In genomic region chr6:53042112-53042511, GRCh38 we compare ENCODE assay signal across 10 cellular contexts. TPM values are rescaled to one million over a fixed set of nuclear protein-coding genes. Genes with fewer than 3 reads are reported as not detected.
DNase-seq lines count a peak whose midpoint lies in the region; ATAC-seq, FAIRE-seq and TF ChIP-seq lines count a peak whose summit lies in the region.
"Had no signal": no experiment of that assay in that cellular context is flagged by ENCODE, and none has a peak within 500 bp of the region (broad histone marks: within the 10 kb centered on the region; RNA-seq: fewer than 3 reads in every experiment).

No MANE protein-coding gene starts in this region.

- H3K9ac ChIP-seq in astrocyte (ENCODE audit: low read length), result peak overlapping the region; percentile 70

- no peak for TF ChIP-seq POLR2A in heart left ventricle (IDR thresholded peaks at IDR 0.05)
- TF ChIP-seq POLR2A in spleen (IDR thresholded peaks at IDR 0.05), result no peak

- no peaks in the 10 kb centered on the region for H3K27me3 Mint-ChIP-seq in astrocyte (ENCODE audit: low read depth, unreplicated experiment)

- intact Hi-C loops in heart left ventricle (cut with DNase I), result loop anchor here in 1 of 10 donors (5.0 kb wide), 1 partner anchor 35 kb away; no protein-coding TSS in a partner anchor
- intact Hi-C loops in spleen (cut with DNase I; ENCODE audit: low total_unique reads), result no loop called here

- no peaks in the 10 kb centered on the region for H3K9me3 ChIP-seq in heart left ventricle
- H3K9me3 ChIP-seq in right atrium auricular region, result no peaks in the 10 kb centered on the region
- H3K9me3 ChIP-seq in astrocyte (ENCODE audit: insufficient read depth, low read depth, low read length), result no peaks in the 10 kb centered on the region
- no peaks in the 10 kb centered on the region for H3K9me3 ChIP-seq in thoracic aorta
- H3K9me3 ChIP-seq in spleen, result no peaks in the 10 kb centered on the region
- H3K9me3 ChIP-seq: upper lobe of right lung had no signal

- no peak for DNase-seq in heart left ventricle
- DNase-seq in right atrium auricular region (ENCODE audit: low spot score), result no peak
- DNase-seq in astrocyte (ENCODE audit: low read depth), result peak; percentile 95
- DNase-seq in glomerular visceral epithelial cell (ENCODE audit: extremely low spot score), result peak; percentile 70
- no peak for DNase-seq in thoracic aorta (ENCODE audit: low spot score)
- DNase-seq in activated naive CD4-positive, alpha-beta T cell (lab: John Stamatoyannopoulos, UW), result no peak
- no peak for DNase-seq in NCI-H1694 (lab: John Stamatoyannopoulos, UW)
- DNase-seq in spleen, result no peak
- DNase-seq: NCI-H146, upper lobe of right lung had no signal

- H3K4me3 ChIP-seq in heart left ventricle, result no peak overlapping the region
- no peak overlapping the region for H3K4me3 ChIP-seq in right atrium auricular region
- H3K4me3 ChIP-seq in astrocyte (ENCODE audit: insufficient read depth, low read depth, low read length), result peak overlapping the region; percentile 8
- H3K4me3 ChIP-seq in thoracic aorta, result peak overlapping the region; percentile 20
- no peak overlapping the region for H3K4me3 ChIP-seq in spleen
- H3K4me3 ChIP-seq: upper lobe of right lung had no signal

- H3K36me3 ChIP-seq in heart left ventricle (peaks cover 0 to 43% (median 28%) of the 10 kb centered on the region in 9 donors), right atrium auricular region (peaks cover 24% of the 10 kb centered on the region), astrocyte (ENCODE audit: insufficient read depth, low read length) (peaks cover 18% of the 10 kb centered on the region), thoracic aorta (peaks cover 9% of the 10 kb centered on the region), spleen (peaks cover 0 to 45% (median 28%) of the 10 kb centered on the region in 6 donors)

- peak overlapping the region in 9 of 12 donors; percentile 27 to 84 (median 74) for H3K27ac ChIP-seq in heart left ventricle
- H3K27ac ChIP-seq in right atrium auricular region, result peak overlapping the region in 1 of 2 donors; percentile 6
- peak overlapping the region; percentile 97 for H3K27ac ChIP-seq in astrocyte (ENCODE audit: low read depth, low read length)
- peak overlapping the region; percentile 39 to 49 for H3K27ac ChIP-seq in thoracic aorta
- H3K27ac ChIP-seq in spleen, result no peak overlapping the region
- H3K27ac ChIP-seq: upper lobe of right lung had no signal

- 51 to 62% (median 60%) methylated on average over 4 of the region's 4 CpGs for WGBS in heart left ventricle, 4 donors
- WGBS in spleen, 5 donors, result 78 to 95% (median 93%) methylated on average over 4 of the region's 4 CpGs

- no peaks in the 10 kb centered on the region for H3K9me3 Mint-ChIP-seq in astrocyte (ENCODE audit: unreplicated experiment)

- H3K27me3 ChIP-seq in heart left ventricle (no peaks in the 10 kb centered on the region), right atrium auricular region (no peaks in the 10 kb centered on the region), astrocyte (ENCODE audit: insufficient read depth, low read length) (no peaks in the 10 kb centered on the region), thoracic aorta (replicated peaks; ENCODE audit: insufficient read depth) (no peaks in the 10 kb centered on the region), spleen (replicated peaks in 1 of 7) (no peaks in the 10 kb centered on the region)
- H3K27me3 ChIP-seq: upper lobe of right lung had no signal

- H3K4me3 Mint-ChIP-seq in astrocyte (ENCODE audit: unreplicated experiment), result peak overlapping the region; percentile 48

- TF ChIP-seq CTCF in heart left ventricle (IDR thresholded peaks at IDR 0.05) (no peak), right atrium auricular region (IDR thresholded peaks at IDR 0.05) (no peak), astrocyte (IDR thresholded peaks at IDR 0.05; ENCODE audit: insufficient read depth, low read depth, low read length) (no peak), thoracic aorta (IDR thresholded peaks at IDR 0.05) (no peak), spleen (IDR thresholded peaks at IDR 0.05 in 8 of 11, conservative IDR thresholded peaks at IDR 0.05 in 3 of 11) (no peak)

- H3K4me1 ChIP-seq in heart left ventricle, result peaks cover 0 to 53% (median 21%) of the 10 kb centered on the region in 12 donors
- H3K4me1 ChIP-seq in right atrium auricular region, result peaks cover 0 to 29% of the 10 kb centered on the region in 2 donors
- peaks cover 44% of the 10 kb centered on the region for H3K4me1 ChIP-seq in astrocyte (ENCODE audit: insufficient read depth, low read length)
- peaks cover 23 to 34% of the 10 kb centered on the region in 2 donors for H3K4me1 ChIP-seq in thoracic aorta (ENCODE audit: control insufficient read depth in 1 of 2, low read depth in 2 of 2)
- H3K4me1 ChIP-seq in spleen, result no peaks in the 10 kb centered on the region
- H3K4me1 ChIP-seq: upper lobe of right lung had no signal

- H2AFZ ChIP-seq in astrocyte (ENCODE audit: low read depth, low read length), result no peak overlapping the region

- FAIRE-seq in astrocyte (lab: Jason Lieb, UNC), result peak; percentile 95

- H4K20me1 ChIP-seq in astrocyte (ENCODE audit: insufficient read depth, low read length), result no peaks in the 10 kb centered on the region

- peak in 1 of 4 donors; percentile 35 for ATAC-seq in heart left ventricle
- ATAC-seq in thoracic aorta (ENCODE audit: insufficient number of reproducible peaks, low FRiP score, low read depth), result peak; percentile 62
- ATAC-seq: upper lobe of right lung had no signal

- peaks cover 14% of the 10 kb centered on the region for H3K36me3 Mint-ChIP-seq in astrocyte (ENCODE audit: low read depth, unreplicated experiment)

- H3K27ac Mint-ChIP-seq in astrocyte (ENCODE audit: unreplicated experiment), result peak overlapping the region; percentile 95

- H3K4me1 Mint-ChIP-seq in astrocyte (ENCODE audit: low read depth, unreplicated experiment), result peaks cover 56% of the 10 kb centered on the region

- peak overlapping the region; percentile 76 for H3K4me2 ChIP-seq in astrocyte (ENCODE audit: low read length)

- peaks cover 35% of the 10 kb centered on the region for H3K79me2 ChIP-seq in astrocyte (ENCODE audit: insufficient read depth, low read length)

RNA-seq across cellular contexts. Expression of gene CILK1, which starts 19.5 kb away (rescaled TPM):
- 10 to 100 TPM in 3 of 9 donors, 1 to 10 TPM in 6; 3.9 to 16.6 (median 9.6) TPM for total RNA-seq in heart left ventricle
- polyA plus RNA-seq in heart left ventricle, result 1 to 10 TPM; 2.5 to 2.6 TPM
- 1 to 10 TPM; 7.0 to 9.7 TPM for total RNA-seq in right atrium auricular region
- total RNA-seq in astrocyte, result 15.6 and 17.4 TPM in 2 replicates
- 10 to 100 TPM; 14.2 to 18.6 TPM for total RNA-seq in thoracic aorta
- total RNA-seq in spleen, result 10 to 100 TPM in 4 of 7 donors, 1 to 10 TPM in 3; 7.0 to 15.7 (median 11.4) TPM
- polyA plus RNA-seq in spleen, result 1 to 10 TPM; 3.0 to 3.3 (median 3.3) TPM

RNA-seq across cellular contexts. Expression of gene FBXO9, which starts 23.1 kb away (rescaled TPM):
- total RNA-seq in heart left ventricle, result 10 to 100 TPM; 15.4 to 98.9 (median 70.4) TPM
- polyA plus RNA-seq in heart left ventricle, result 10 to 100 TPM in 1 of 2 donors, 1 to 10 TPM in 1; 9.0 to 45.4 TPM
- total RNA-seq in right atrium auricular region, result 10 to 100 TPM; 35.8 to 50.5 TPM
- 72.6 and 80.2 TPM in 2 replicates for total RNA-seq in astrocyte
- 10 to 100 TPM; 30.1 to 78.2 TPM for total RNA-seq in thoracic aorta
- 100 to 1,000 TPM in 3 of 7 donors, 10 to 100 TPM in 4; 58.8 to 115 (median 99.7) TPM for total RNA-seq in spleen
- polyA plus RNA-seq in spleen, result 10 to 100 TPM; 21.4 to 28.6 (median 25.1) TPM

RNA-seq across cellular contexts. Expression of gene GSTA4, which starts 47.0 kb away (rescaled TPM):
- total RNA-seq in heart left ventricle, result 10 to 100 TPM in 8 of 9 donors, 1 to 10 TPM in 1; 8.5 to 17.0 (median 12.5) TPM
- polyA plus RNA-seq in heart left ventricle, result 10 to 100 TPM in 1 of 2 donors, 1 to 10 TPM in 1; 9.8 to 10.5 TPM
- 10 to 100 TPM in 1 of 2 donors, 1 to 10 TPM in 1; 9.3 to 12.1 TPM for total RNA-seq in right atrium auricular region
- 10.9 and 12.0 TPM in 2 replicates for total RNA-seq in astrocyte
- 10 to 100 TPM; 18.1 to 19.4 TPM for total RNA-seq in thoracic aorta
- 10 to 100 TPM in 6 of 7 donors, 1 to 10 TPM in 1; 8.5 to 23.3 (median 14.8) TPM for total RNA-seq in spleen
- 10 to 100 TPM; 13.0 to 19.4 (median 15.2) TPM for polyA plus RNA-seq in spleen

Comparison
In these comparisons a context has a peak if more than half of its experiments do, and no peak if none do; other contexts are left out.
1. DNase-seq: peak in astrocyte (single experiment) and glomerular visceral epithelial cell (single experiment); none in heart left ventricle (0 of 5), right atrium auricular region (single experiment), thoracic aorta (single experiment), activated naive CD4-positive, alpha-beta T cell (0 of 4), NCI-H1694 (single experiment) and spleen (single experiment).
2. H3K27ac ChIP-seq: peak in heart left ventricle (9 of 12), astrocyte (single experiment) and thoracic aorta (2 of 2); none in spleen (0 of 8).
3. H3K4me3 ChIP-seq: peak in astrocyte (single experiment) and thoracic aorta (single experiment); none in heart left ventricle (0 of 12), right atrium auricular region (0 of 2) and spleen (0 of 8).